ENCODE assay signal across 27 cellular contexts in genomic region chr4:62901101-62901500, GRCh38.
"Had no signal": no experiment of that assay in that cellular context is flagged by ENCODE, and none has a peak within 500 bp of the region (broad histone marks: within the 10 kb centered on the region; RNA-seq: fewer than 3 reads in every experiment).

No MANE protein-coding gene starts in this region.

- H3K9me3 Mint-ChIP-seq: nephron progenitor cell had no signal

- H3K27me3 ChIP-seq: gastroesophageal sphincter, hepatocyte, pancreas, stomach, thyroid gland, upper lobe of right lung had no signal

- H3K27me3 Mint-ChIP-seq: activated naive CD8-positive, alpha-beta T cell; central memory CD8-positive, alpha-beta T cell; naive B cell; stimulated activated naive B cell treated with anti-CD40 and anti-IgM and Interleukin-4, amounts not matched to agents 10 μg/mL and 1 μg/mL and 100 μg/mL, for 72 hours had no signal

- H3K4me1 ChIP-seq: gastroesophageal sphincter, pancreas, psoas muscle, stomach, thyroid gland, upper lobe of right lung had no signal

- H3K27ac Mint-ChIP-seq: activated naive CD8-positive, alpha-beta T cell; immature natural killer cell; mesothelial cell of epicardium; naive B cell; nephron progenitor cell; stimulated activated naive B cell treated with anti-CD40 and anti-IgM and Interleukin-4, amounts not matched to agents 10 μg/mL and 1 μg/mL and 100 μg/mL, for 72 hours; T-helper 2 cell treated with Interferon-gamma antibody and Interleukin-4, amounts not matched to agents 5 μg/mL and 100 μg/mL, for 36 hours had no signal

- H3K4me1 Mint-ChIP-seq: central memory CD8-positive, alpha-beta T cell; immature natural killer cell; mesothelial cell of epicardium; naive B cell; nephron progenitor cell; stimulated activated naive B cell treated with anti-CD40 and anti-IgM and Interleukin-4, amounts not matched to agents 10 μg/mL and 1 μg/mL and 100 μg/mL, for 72 hours had no signal

- H3K36me3 Mint-ChIP-seq: activated naive CD8-positive, alpha-beta T cell; immature natural killer cell; mesothelial cell of epicardium; naive B cell; stimulated activated naive B cell treated with anti-CD40 and anti-IgM and Interleukin-4, amounts not matched to agents 10 μg/mL and 1 μg/mL and 100 μg/mL, for 72 hours had no signal

- DNase-seq: activated CD4-positive, alpha-beta T cell treated with anti-CD3 and anti-CD28 coated beads for 4 hours; activated CD4-positive, alpha-beta T cell treated with anti-CD3 and anti-CD28 coated beads, Interleukin-2, amount 50 U/mL, for 4 hours; activated CD8-positive, alpha-beta memory T cell treated with anti-CD3 and anti-CD28 coated beads for 24 hours; activated effector memory CD4-positive, alpha-beta T cell treated with Interleukin-2 at 50 U/mL for 16 hours; activated naive CD4-positive, alpha-beta T cell treated with Interleukin-2 at 50 U/mL for 16 hours; anterior cingulate cortex; effector CD8-positive, alpha-beta T cell; immature natural killer cell; kidney; left colon; mammary epithelial cell; naive B cell; nephron progenitor cell; pancreas; psoas muscle; stimulated activated CD4-positive, alpha-beta T cell treated with anti-CD3 and anti-CD28 coated beads, Interleukin-15, amount 100 ng/mL, for 24 hours; stimulated activated CD4-positive, alpha-beta T cell treated with anti-CD3 and anti-CD28 coated beads, Interleukin-2, amount 100 ng/mL, for 24 hours; stimulated activated naive B cell treated with anti-CD40 and anti-IgM and Interleukin-4, amounts not matched to agents 10 μg/mL and 1 μg/mL and 100 μg/mL, for 72 hours; stomach; thyroid gland; upper lobe of right lung had no signal

- H3K27ac ChIP-seq: gastroesophageal sphincter, hepatocyte, pancreas, psoas muscle, stomach, thyroid gland, upper lobe of right lung had no signal

- H3K4me3 Mint-ChIP-seq: activated naive CD8-positive, alpha-beta T cell; central memory CD8-positive, alpha-beta T cell; immature natural killer cell; mesothelial cell of epicardium; naive B cell; nephron progenitor cell; stimulated activated naive B cell treated with anti-CD40 and anti-IgM and Interleukin-4, amounts not matched to agents 10 μg/mL and 1 μg/mL and 100 μg/mL, for 72 hours; T-helper 2 cell treated with Interferon-gamma antibody and Interleukin-4, amounts not matched to agents 5 μg/mL and 100 μg/mL, for 36 hours had no signal

- ATAC-seq: gastroesophageal sphincter; left colon; pancreas; psoas muscle; stimulated activated naive B cell treated with anti-CD40 and anti-IgM and Interleukin-4, amounts not matched to agents 10 μg/mL and 1 μg/mL and 100 μg/mL, for 72 hours; upper lobe of right lung had no signal
